In genomic region chr17:2122641-2123302, GRCh38 we compare ENCODE assay signal across 8 cellular contexts.
DNase-seq lines count a peak whose midpoint lies in the region; ATAC-seq and TF ChIP-seq lines count a peak whose summit lies in the region.

No MANE protein-coding gene starts in this region.

- peak; percentile 21 for DNase-seq in DMS 273 (lab: John Stamatoyannopoulos, UW; ENCODE audit: unreplicated experiment)
- no peak for DNase-seq in DMS 273 treated with DMSO at 0.1 percent for 48 hours (lab: John Stamatoyannopoulos, UW)
- peak; percentile 50 to 60 for DNase-seq in SHP77 (lab: John Stamatoyannopoulos, UW)
- peak; percentile 73 for DNase-seq in fibroblast of mammary gland (ENCODE audit: low read depth)
- DNase-seq in neural progenitor cell (ENCODE audit: low spot score): peak; percentile 50
- DNase-seq in MM.1S: no peak
- no peak for DNase-seq in HAP-1 (ENCODE audit: low spot score in 2 of 2)

- H3K79me2 ChIP-seq in neural progenitor cell (ENCODE audit: low read depth) (no peaks in the 10 kb centered on the region), MM.1S (ENCODE audit: low read length) (no peaks in the 10 kb centered on the region)

- H4K20me1 ChIP-seq in neural progenitor cell (ENCODE audit: low read depth): peaks cover 23% of the 10 kb centered on the region
- H4K20me1 ChIP-seq in MM.1S (ENCODE audit: insufficient read depth, low read length): no peaks in the 10 kb centered on the region

- H2AFZ ChIP-seq in neural progenitor cell (replicated peaks) (no peak overlapping the region), MM.1S (ENCODE audit: low read length) (no peak overlapping the region)

- H3K27me3 ChIP-seq in neural progenitor cell (no peaks in the 10 kb centered on the region), MM.1S (replicated peaks; ENCODE audit: insufficient read depth, low read length) (no peaks in the 10 kb centered on the region), HAP-1 (ENCODE audit: low read depth) (no peaks in the 10 kb centered on the region)

- H3K4me3 Mint-ChIP-seq in neural progenitor cell: no peak overlapping the region

- H3F3A ChIP-seq in neural progenitor cell (ENCODE audit: low read depth) (peaks cover 19% of the 10 kb centered on the region), MM.1S (ENCODE audit: insufficient read depth, low read length) (no peaks in the 10 kb centered on the region)

- H3K4me1 Mint-ChIP-seq in neural progenitor cell: peaks cover 10% of the 10 kb centered on the region

- H3K9me3 ChIP-seq in neural progenitor cell (ENCODE audit: low read depth): no peaks in the 10 kb centered on the region
- no peaks in the 10 kb centered on the region for H3K9me3 ChIP-seq in MM.1S (replicated peaks; ENCODE audit: insufficient read depth, low read length)
- H3K9me3 ChIP-seq in HAP-1: no peaks in the 10 kb centered on the region

- TF ChIP-seq CTCF in fibroblast of mammary gland (conservative IDR thresholded peaks at IDR 0.05; ENCODE audit: control insufficient read depth, insufficient read depth, low read depth, low read length) (no peak), neural progenitor cell (IDR thresholded peaks at IDR 0.05) (no peak), MM.1S (IDR thresholded peaks at IDR 0.05; ENCODE audit: low read length) (no peak)

- H3K4me2 ChIP-seq in neural progenitor cell: peak overlapping the region; percentile 12
- H3K4me2 ChIP-seq in MM.1S (ENCODE audit: low read depth, low read length): no peak overlapping the region

- H3K27ac ChIP-seq in neural progenitor cell: no peak overlapping the region
- no peak overlapping the region for H3K27ac ChIP-seq in MM.1S (ENCODE audit: low read length)

- peaks cover 2% of the 10 kb centered on the region for H3K27me3 Mint-ChIP-seq in neural progenitor cell (ENCODE audit: insufficient read depth, low read depth)

- no peaks in the 10 kb centered on the region for H3K36me3 ChIP-seq in neural progenitor cell
- H3K36me3 ChIP-seq in MM.1S (replicated peaks; ENCODE audit: insufficient read depth, low read length): no peaks in the 10 kb centered on the region
- no peaks in the 10 kb centered on the region for H3K36me3 ChIP-seq in HAP-1 (replicated peaks)

- H3K9me2 ChIP-seq in MM.1S (replicated peaks; ENCODE audit: insufficient read depth, low read length): no peaks in the 10 kb centered on the region

- H3K27ac Mint-ChIP-seq in neural progenitor cell: no peak overlapping the region

- H3K9ac ChIP-seq in neural progenitor cell: no peak overlapping the region
- no peak overlapping the region for H3K9ac ChIP-seq in MM.1S (ENCODE audit: low read length)

- ATAC-seq in GM21360 (IDR thresholded peaks at IDR 0.05; ENCODE audit: unreplicated experiment): no peak

- peaks cover 13% of the 10 kb centered on the region for H3K36me3 Mint-ChIP-seq in neural progenitor cell

- H3K4me3 ChIP-seq in fibroblast of mammary gland (ENCODE audit: control insufficient read depth, low read depth, low read length) (no peak overlapping the region), neural progenitor cell (no peak overlapping the region), MM.1S (ENCODE audit: low read length) (no peak overlapping the region), HAP-1 (no peak overlapping the region)

- in situ Hi-C loops in HAP-1 (cut with MboI; ENCODE audit: low sequenced_read_pairs): no loop called here

- H3K9me3 Mint-ChIP-seq in neural progenitor cell: no peaks in the 10 kb centered on the region

- peaks cover 19% of the 10 kb centered on the region for H3K4me1 ChIP-seq in neural progenitor cell
- peaks cover 10% of the 10 kb centered on the region for H3K4me1 ChIP-seq in MM.1S (ENCODE audit: low read length)
- no peaks in the 10 kb centered on the region for H3K4me1 ChIP-seq in HAP-1

Comparison
In these comparisons a context has a peak if more than half of its experiments do, and no peak if none do; other contexts are left out.
1. DNase-seq: peak in DMS 273 (single experiment), SHP77 (2 of 2), fibroblast of mammary gland (single experiment) and neural progenitor cell (single experiment); none in DMS 273 treated with DMSO at 0.1 percent for 48 hours (single experiment), MM.1S (single experiment) and HAP-1 (0 of 2).